ENCODE assay signal across 8 cellular contexts in the genomic region with DNA sequence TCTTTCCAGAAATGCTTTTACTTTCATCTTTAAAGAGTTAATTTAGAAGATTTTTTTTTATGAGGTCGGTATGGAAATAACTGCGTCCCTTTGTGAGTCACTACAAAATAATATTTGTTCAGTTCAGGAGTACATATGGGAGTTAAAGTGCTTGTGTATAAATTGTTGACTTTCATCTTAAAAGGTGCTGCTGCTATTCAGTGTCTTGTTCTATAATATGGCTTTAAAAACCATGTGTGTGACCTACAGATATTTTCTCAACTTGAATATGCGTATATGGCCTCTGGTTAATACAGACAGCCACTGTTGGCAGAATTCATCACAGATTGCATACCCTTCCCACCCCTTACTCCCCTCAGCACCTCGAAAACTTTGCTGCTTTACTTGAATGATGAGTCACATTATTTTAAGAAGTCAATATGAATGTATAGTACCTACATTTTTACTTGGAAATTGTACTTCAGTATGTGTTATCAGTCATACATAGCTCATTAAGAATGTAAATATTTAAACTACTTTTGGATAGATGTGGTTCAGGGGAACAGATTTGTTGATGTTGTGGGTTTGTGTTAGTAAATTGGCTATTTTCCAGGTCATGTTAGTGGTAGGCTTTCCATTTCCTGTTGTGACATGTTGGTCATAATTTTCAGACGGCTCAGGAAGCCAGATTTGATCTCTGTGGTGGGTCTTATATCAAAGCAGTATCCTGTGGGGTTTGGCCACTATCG. TPM values are rescaled to one million over a fixed set of nuclear protein-coding genes. Genes with fewer than 3 reads are reported as not detected.
A peak's percentile ranks its signal among the peaks of the same experiment; 100 is the strongest.
DNase-seq lines count a peak whose midpoint lies in the region; ATAC-seq lines count a peak whose summit lies in the region.

No MANE protein-coding gene starts in this region.

- H3K9me3 ChIP-seq in subcutaneous abdominal adipose tissue (ENCODE audit: control insufficient read depth in 5 of 5, low read length in 5 of 5) = no peaks in the 10 kb centered on the region

- ATAC-seq in left lobe of liver = no peak
- no peak for ATAC-seq in HG03095 (IDR thresholded peaks at IDR 0.05; ENCODE audit: unreplicated experiment)

- H3K27me3 Mint-ChIP-seq in activated naive CD4-positive, alpha-beta T cell treated with anti-CD3 and anti-CD28 coated beads, Interleukin-2, amount 50 U/mL, for 24 hours = no peaks in the 10 kb centered on the region
- peaks cover 19 to 23% (median 19%) of the 10 kb centered on the region in 3 donors for H3K27me3 Mint-ChIP-seq in immature natural killer cell (ENCODE audit: low read depth in 3 of 3)

- peaks cover 0 to 2% (median 0%) of the 10 kb centered on the region in 5 donors for H3K36me3 ChIP-seq in subcutaneous abdominal adipose tissue (ENCODE audit: control insufficient read depth in 5 of 5, insufficient read depth in 5 of 5, low read length in 5 of 5)

- peak overlapping the region in 2 of 5 donors; percentile 4 to 30 for H3K9ac ChIP-seq in subcutaneous abdominal adipose tissue (ENCODE audit: low read length in 5 of 5)

- peak overlapping the region; percentile 99 for H3K27ac Mint-ChIP-seq in activated naive CD4-positive, alpha-beta T cell treated with anti-CD3 and anti-CD28 coated beads, Interleukin-2, amount 50 U/mL, for 24 hours
- peak overlapping the region; percentile 87 to 100 (median 98) for H3K27ac Mint-ChIP-seq in immature natural killer cell

- DNase-seq in stimulated activated CD4-positive, alpha-beta T cell treated with anti-CD3 and anti-CD28 coated beads, Interleukin-15, amount 100 ng/mL, for 24 hours = peak; percentile 12
- no peak for DNase-seq in stimulated activated CD4-positive, alpha-beta T cell treated with anti-CD3 and anti-CD28 coated beads, Interleukin-4, amount 100 ng/mL, for 1 hour
- DNase-seq in MV-4-11 (lab: John Stamatoyannopoulos, UW) (peak; percentile 69), immature natural killer cell (peak; percentile 74 to 80 (median 77)), left lobe of liver (ENCODE audit: low spot score) (no peak)

- peaks cover 8 to 30% (median 29%) of the 10 kb centered on the region in 5 donors for H3K4me1 ChIP-seq in subcutaneous abdominal adipose tissue (ENCODE audit: control insufficient read depth in 5 of 5, insufficient read depth in 5 of 5, low read length in 5 of 5)

- no peak overlapping the region for H3K27ac ChIP-seq in subcutaneous abdominal adipose tissue (ENCODE audit: low read depth, low read length)

- H3K9me3 Mint-ChIP-seq in activated naive CD4-positive, alpha-beta T cell treated with anti-CD3 and anti-CD28 coated beads, Interleukin-2, amount 50 U/mL, for 24 hours = no peaks in the 10 kb centered on the region
- no peaks in the 10 kb centered on the region for H3K9me3 Mint-ChIP-seq in immature natural killer cell

- H3K27me3 ChIP-seq in subcutaneous abdominal adipose tissue (ENCODE audit: control insufficient read depth in 5 of 5, insufficient read depth in 4 of 5, low read length in 5 of 5) = peaks cover 0 to 5% (median 0%) of the 10 kb centered on the region in 5 donors

- peak overlapping the region; percentile 90 for H3K4me3 Mint-ChIP-seq in activated naive CD4-positive, alpha-beta T cell treated with anti-CD3 and anti-CD28 coated beads, Interleukin-2, amount 50 U/mL, for 24 hours
- H3K4me3 Mint-ChIP-seq in immature natural killer cell = peak overlapping the region; percentile 78 to 100 (median 99)

- peaks cover 3% of the 10 kb centered on the region for H3K36me3 Mint-ChIP-seq in activated naive CD4-positive, alpha-beta T cell treated with anti-CD3 and anti-CD28 coated beads, Interleukin-2, amount 50 U/mL, for 24 hours
- no peaks in the 10 kb centered on the region for H3K36me3 Mint-ChIP-seq in immature natural killer cell

- peak overlapping the region; percentile 16 to 93 (median 79) for H3K4me3 ChIP-seq in subcutaneous abdominal adipose tissue (ENCODE audit: low read depth in 1 of 5, low read length in 5 of 5)

- H3K4me1 Mint-ChIP-seq in activated naive CD4-positive, alpha-beta T cell treated with anti-CD3 and anti-CD28 coated beads, Interleukin-2, amount 50 U/mL, for 24 hours = peaks cover 70% of the 10 kb centered on the region
- H3K4me1 Mint-ChIP-seq in immature natural killer cell = peaks cover 49 to 69% of the 10 kb centered on the region in 2 donors

RNA-seq across cellular contexts. Expression of a gene that starts 1.5 kb away (rescaled TPM):
- polyA plus RNA-seq in immature natural killer cell = 10 to 100 TPM in 1 of 3 donors, 1 to 10 TPM in 2; 4.7 to 12.6 (median 9.2) TPM
- total RNA-seq in left lobe of liver = 21.7 TPM

RNA-seq across cellular contexts. Expression of a gene that starts 9.5 kb away (rescaled TPM):
- 10 to 100 TPM in 1 of 3 donors, 1 to 10 TPM in 2; 2.5 to 12.8 (median 5.8) TPM for polyA plus RNA-seq in immature natural killer cell
- total RNA-seq in left lobe of liver = 5.1 TPM

Comparison
In these comparisons a context has a peak if more than half of its experiments do, and no peak if none do; other contexts are left out.
1. DNase-seq: peak in stimulated activated CD4-positive, alpha-beta T cell treated with anti-CD3 and anti-CD28 coated beads, Interleukin-15, amount 100 ng/mL, for 24 hours (single experiment), MV-4-11 (single experiment) and immature natural killer cell (3 of 3); none in stimulated activated CD4-positive, alpha-beta T cell treated with anti-CD3 and anti-CD28 coated beads, Interleukin-4, amount 100 ng/mL, for 1 hour (single experiment) and left lobe of liver (single experiment).